In genomic region chr9:114505187-114506081, GRCh38 we compare ENCODE assay signal across 7 cellular contexts. TPM values are rescaled to one million over a fixed set of nuclear protein-coding genes. Genes with fewer than 3 reads are reported as not detected.
A peak's percentile ranks its signal among the peaks of the same experiment; 100 is the strongest.
DNase-seq lines count a peak whose midpoint lies in the region; ATAC-seq and TF ChIP-seq lines count a peak whose summit lies in the region.

WHRN (minus strand) TSS chr9:114505473; CDS start chr9:114504801, 672 bp downstream.

- H3K4me1 Mint-ChIP-seq in activated CD4-positive, alpha-beta T cell treated with anti-CD3 and anti-CD28 coated beads for 36 hours, result peaks cover 21% of the 10 kb centered on the region
- peaks cover 37% of the 10 kb centered on the region for H3K4me1 Mint-ChIP-seq in chondrocyte (ENCODE audit: low read depth)

- no peaks in the 10 kb centered on the region for H3K36me3 Mint-ChIP-seq in activated CD4-positive, alpha-beta T cell treated with anti-CD3 and anti-CD28 coated beads for 36 hours (ENCODE audit: low read depth)
- H3K36me3 Mint-ChIP-seq in chondrocyte (ENCODE audit: low read depth), result no peaks in the 10 kb centered on the region

- peak; percentile 97 for DNase-seq in NCI-H345 (lab: John Stamatoyannopoulos, UW)
- DNase-seq in activated CD4-positive, alpha-beta T cell treated with anti-CD3 and anti-CD28 coated beads for 36 hours, result peak; percentile 93
- DNase-seq in chondrocyte (ENCODE audit: low spot score), result peak; percentile 97
- DNase-seq in kidney epithelial cell (ENCODE audit: low read depth), result no peak
- DNase-seq in stimulated activated CD4-positive, alpha-beta T cell treated with anti-CD3 and anti-CD28 coated beads, Interleukin-12 subunit alpha, Interleukin-12 subunit beta, amount 100 ng/mL, for 4 hours, result peak; percentile 89

- H3K27me3 Mint-ChIP-seq in activated CD4-positive, alpha-beta T cell treated with anti-CD3 and anti-CD28 coated beads for 36 hours, result peaks cover 19% of the 10 kb centered on the region
- peaks cover 30% of the 10 kb centered on the region for H3K27me3 Mint-ChIP-seq in chondrocyte (ENCODE audit: low read depth)

- no peaks in the 10 kb centered on the region for H3K9me3 Mint-ChIP-seq in activated CD4-positive, alpha-beta T cell treated with anti-CD3 and anti-CD28 coated beads for 36 hours (ENCODE audit: low read depth)
- no peaks in the 10 kb centered on the region for H3K9me3 Mint-ChIP-seq in chondrocyte (ENCODE audit: low read depth)

- CTCF ChIA-PET in activated CD4-positive, alpha-beta T cell treated with anti-CD3 and anti-CD28 coated beads for 36 hours (lab: Charles Lee), result interaction anchor here (0.6 to 4.0 kb wide), 9 partner anchors 11 to 426 kb away, joined by 3 to 27 read pairs (median 6); no protein-coding TSS in a partner anchor

- POLR2A ChIA-PET in activated CD4-positive, alpha-beta T cell treated with anti-CD3 and anti-CD28 coated beads for 36 hours (lab: Charles Lee), result no interaction called here

- H3K4me3 ChIP-seq in kidney epithelial cell (ENCODE audit: low read depth, low read length), result peak within 1 kb of the TSS; percentile 67

- H3K36me3 ChIP-seq in kidney epithelial cell (ENCODE audit: control insufficient read depth, insufficient read depth, low read length), result no peaks in the 10 kb centered on the region

- intact Hi-C loops in activated CD4-positive, alpha-beta T cell treated with anti-CD3 and anti-CD28 coated beads for 36 hours (cut with DNase I, micrococcal nuclease), result loop anchor here (1.0 to 10.0 kb wide), 11 partner anchors 18 to 348 kb away; partner anchors contain the start of genes ATP6V1G1 (in 1 of the 2), COL27A1 (in 1 of the 2) and TMEM268 (in 1 of the 2)

- TF ChIP-seq CTCF in chondrocyte (IDR thresholded peaks at IDR 0.05) (no peak), kidney epithelial cell (IDR thresholded peaks at IDR 0.05; ENCODE audit: insufficient read depth, low read length, poor library complexity, severe bottlenecking) (no peak)

- peak within 1 kb of the TSS; percentile 75 for H3K4me3 Mint-ChIP-seq in activated CD4-positive, alpha-beta T cell treated with anti-CD3 and anti-CD28 coated beads for 36 hours
- H3K4me3 Mint-ChIP-seq in chondrocyte (ENCODE audit: unreplicated experiment), result peak within 1 kb of the TSS; percentile 87

- no peak within 1 kb of the TSS for H3K27ac Mint-ChIP-seq in activated CD4-positive, alpha-beta T cell treated with anti-CD3 and anti-CD28 coated beads for 36 hours
- H3K27ac Mint-ChIP-seq in chondrocyte (ENCODE audit: unreplicated experiment), result peak within 1 kb of the TSS; percentile 77

- peak; percentile 60 for ATAC-seq in GM18861 (IDR thresholded peaks at IDR 0.05; ENCODE audit: unreplicated experiment)
- peak; percentile 75 for ATAC-seq in HG03135 (IDR thresholded peaks at IDR 0.05; ENCODE audit: unreplicated experiment)
- ATAC-seq in activated CD4-positive, alpha-beta T cell treated with anti-CD3 and anti-CD28 coated beads for 36 hours, result peak; percentile 87

- H3K27me3 ChIP-seq in kidney epithelial cell (ENCODE audit: control insufficient read depth, insufficient read depth, low read length), result no peaks in the 10 kb centered on the region

RNA-seq across cellular contexts. Expression of gene WHRN, which starts in this region (rescaled TPM):
- total RNA-seq in activated CD4-positive, alpha-beta T cell treated with anti-CD3 and anti-CD28 coated beads for 36 hours, result 1 to 10 TPM; 1.9 to 2.0 TPM
- total RNA-seq in chondrocyte, result 6.9 to 14.9 TPM (median 6.9 TPM) in 3 replicates
- 8.1 and 9.2 TPM in 2 replicates for total RNA-seq in kidney epithelial cell
